ENCODE assay signal across 17 cellular contexts in the genomic region with DNA sequence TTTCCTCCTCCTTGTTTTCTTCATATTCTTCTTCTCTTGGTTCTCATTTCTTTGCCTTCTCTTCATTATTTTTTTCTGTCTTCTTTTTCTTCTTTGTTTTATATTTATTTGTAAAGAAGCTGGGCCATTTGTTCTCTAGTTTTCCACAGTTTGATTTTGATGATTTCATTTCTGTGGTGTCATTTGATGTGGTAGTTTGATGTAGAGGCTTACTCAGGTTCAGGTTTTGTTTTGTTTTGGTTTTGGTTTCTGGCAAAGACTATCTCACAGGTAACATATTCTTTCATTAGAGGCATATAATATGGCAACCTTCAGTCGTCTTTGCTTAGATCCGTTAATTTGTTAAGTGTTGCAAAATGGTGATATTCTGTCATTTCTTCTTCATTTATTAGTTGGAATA.
A peak's percentile ranks its signal among the peaks of the same experiment; 100 is the strongest.
DNase-seq lines count a peak whose midpoint lies in the region; ATAC-seq and TF ChIP-seq lines count a peak whose summit lies in the region.
"Had no signal": no experiment of that assay in that cellular context is flagged by ENCODE, and none has a peak within 500 bp of the region (broad histone marks: within the 10 kb centered on the region; RNA-seq: fewer than 3 reads in every experiment).

No MANE protein-coding gene starts in this region.

- no peak overlapping the region for H3K4ac ChIP-seq in IMR-90 (ENCODE audit: low read depth, low read length)

- no peak for TF ChIP-seq CTCF in IMR-90 (conservative IDR thresholded peaks at IDR 0.05; ENCODE audit: low read depth, low read length)
- no peak for TF ChIP-seq CTCF in gastrocnemius medialis (IDR thresholded peaks at IDR 0.05 in 4 of 5, conservative IDR thresholded peaks at IDR 0.05 in 1 of 5)
- no peak for TF ChIP-seq CTCF in stomach (IDR thresholded peaks at IDR 0.05)

- intact Hi-C loops in IMR-90 (cut with micrococcal nuclease): no loop called here
- intact Hi-C loops in gastrocnemius medialis (cut with DNase I; ENCODE audit: low total_unique reads): no loop called here
- intact Hi-C loops in stomach (cut with DNase I; ENCODE audit: low total_unique reads): no loop called here

- H3K4me3 Mint-ChIP-seq in CD4-positive, CD25-positive, alpha-beta regulatory T cell: peak overlapping the region; percentile 44 to 62 (median 55)
- peak overlapping the region; percentile 53 for H3K4me3 Mint-ChIP-seq in activated T-helper 17 cell treated with anti-CD3 and anti-CD28 coated beads, Interleukin-2, amount 50 U/mL, for 72 hours
- H3K4me3 Mint-ChIP-seq in immature natural killer cell: peak overlapping the region in 3 of 5 donors; percentile 1 to 55 (median 16)

- H3K14ac ChIP-seq in IMR-90 (replicated peaks; ENCODE audit: low read depth, low read length): no peak overlapping the region

- no peak overlapping the region for H4K5ac ChIP-seq in IMR-90 (ENCODE audit: low read depth, low read length)

- peaks cover 4% of the 10 kb centered on the region for H3K27me3 Mint-ChIP-seq in CD4-positive, CD25-positive, alpha-beta regulatory T cell
- H3K27me3 Mint-ChIP-seq in activated T-helper 17 cell treated with anti-CD3 and anti-CD28 coated beads, Interleukin-2, amount 50 U/mL, for 72 hours: no peaks in the 10 kb centered on the region
- no peaks in the 10 kb centered on the region for H3K27me3 Mint-ChIP-seq in immature natural killer cell (ENCODE audit: low read depth in 3 of 3)

- no peak overlapping the region for H2AK9ac ChIP-seq in IMR-90 (replicated peaks; ENCODE audit: low read depth, low read length, poor library complexity)

- H4K91ac ChIP-seq in IMR-90 (ENCODE audit: insufficient read depth, low read depth, low read length): no peak overlapping the region

- peak overlapping the region; percentile 53 for H3K27ac ChIP-seq in CD4-positive, CD25-positive, alpha-beta regulatory T cell (ENCODE audit: insufficient read depth, low read length, poor library complexity, severe bottlenecking)
- H3K27ac ChIP-seq in IMR-90 (ENCODE audit: insufficient read depth, low read length): no peak overlapping the region
- H3K27ac ChIP-seq in gastrocnemius medialis: no peak overlapping the region
- H3K27ac ChIP-seq in substantia nigra (ENCODE audit: low read depth, low read length, poor library complexity, severe bottlenecking): no peak overlapping the region
- H3K27ac ChIP-seq in stomach: no peak overlapping the region
- H3K27ac ChIP-seq: GM23248, suprapubic skin had no signal

- H3K79me1 ChIP-seq in IMR-90 (ENCODE audit: low read depth in 1 of 2, low read length in 2 of 2): peaks cover 6 to 26% of the 10 kb centered on the region in 2 experiments; a peak in 3 of 4 replicates

- peak; percentile 95 to 98 for ATAC-seq in CD4-positive, CD25-positive, alpha-beta regulatory T cell (ENCODE audit: low read depth in 2 of 2)
- ATAC-seq in IMR-90 (ENCODE audit: low read depth) (no peak), gastrocnemius medialis (no peak)
- peak; percentile 95 for ATAC-seq in activated T-helper 17 cell treated with anti-CD3 and anti-CD28 coated beads, Interleukin-2, amount 50 U/mL, for 72 hours (replicated peaks)

- POLR2A ChIA-PET in IMR-90 (lab: Charles Lee; ENCODE audit: unreplicated experiment): no interaction called here

- dilution Hi-C loops in IMR-90 (cut with HindIII; ENCODE audit: low sequenced_read_pairs, unreplicated experiment): no loop called here

- H2BK120ac ChIP-seq in IMR-90 (ENCODE audit: low read depth, low read length): no peak overlapping the region

- peaks cover 10% of the 10 kb centered on the region for H3K4me1 ChIP-seq in CD4-positive, CD25-positive, alpha-beta regulatory T cell (ENCODE audit: control insufficient read depth, insufficient read depth, low read length, poor library complexity, severe bottlenecking)
- H3K4me1 ChIP-seq in IMR-90 (ENCODE audit: control insufficient read depth, insufficient read depth, low read length) (peaks cover 2% of the 10 kb centered on the region; the same call in 1 of the 2 replicates), gastrocnemius medialis (peaks cover 15 to 34% of the 10 kb centered on the region in 2 donors), stomach (peaks cover 0 to 19% (median 13%) of the 10 kb centered on the region in 4 donors)

- peaks cover 0 to 18% (median 14%) of the 10 kb centered on the region in 7 donors for H3K9me3 Mint-ChIP-seq in CD4-positive, CD25-positive, alpha-beta regulatory T cell
- H3K9me3 Mint-ChIP-seq in activated T-helper 17 cell treated with anti-CD3 and anti-CD28 coated beads, Interleukin-2, amount 50 U/mL, for 72 hours: peaks cover 12% of the 10 kb centered on the region
- H3K9me3 Mint-ChIP-seq in immature natural killer cell: peaks cover 1 to 19% (median 5%) of the 10 kb centered on the region in 6 donors

- H4K8ac ChIP-seq in IMR-90 (ENCODE audit: low read depth in 2 of 2, low read length in 2 of 2): no peak overlapping the region

- in situ Hi-C loops in IMR-90 (cut with MboI; ENCODE audit: low sequenced_read_pairs): loop anchor here (10.0 kb wide), 1 partner anchor 429 kb away; the partner anchor contains the start of gene FOSL2
- in situ Hi-C loops in gastrocnemius medialis (cut with MboI; ENCODE audit: low sequenced_read_pairs in 4 of 4): no loop called here

- H3K36me3 ChIP-seq in CD4-positive, CD25-positive, alpha-beta regulatory T cell (ENCODE audit: control insufficient read depth, insufficient read depth, low read length): no peaks in the 10 kb centered on the region
- no peaks in the 10 kb centered on the region for H3K36me3 ChIP-seq in IMR-90 (ENCODE audit: control insufficient read depth, insufficient read depth, low read length)
- H3K36me3 ChIP-seq in gastrocnemius medialis: no peaks in the 10 kb centered on the region
- H3K36me3 ChIP-seq in stomach: peaks cover 0 to 5% (median 0%) of the 10 kb centered on the region in 4 donors
- H3K36me3 ChIP-seq: right lobe of liver, suprapubic skin had no signal

- H3K9me1 ChIP-seq in IMR-90 (ENCODE audit: insufficient read depth, low read length): no peaks in the 10 kb centered on the region

- no peak overlapping the region for H2AK5ac ChIP-seq in IMR-90 (ENCODE audit: low read depth, low read length)

- H3K56ac ChIP-seq in IMR-90 (ENCODE audit: extremely low read depth, insufficient read depth, low read length): 0 out of 2 replicates have a peak overlapping the region, but pooled peaks have one; percentile 11

- H2AFZ ChIP-seq in IMR-90 (replicated peaks; ENCODE audit: low read length, poor library complexity): no peak overlapping the region
- H2AFZ ChIP-seq: GM23248 had no signal

- peak overlapping the region; percentile 0 to 88 (median 73) for H3K27ac Mint-ChIP-seq in CD4-positive, CD25-positive, alpha-beta regulatory T cell
- H3K27ac Mint-ChIP-seq in activated T-helper 17 cell treated with anti-CD3 and anti-CD28 coated beads, Interleukin-2, amount 50 U/mL, for 72 hours: peak overlapping the region; percentile 71
- H3K27ac Mint-ChIP-seq in immature natural killer cell: peak overlapping the region in 5 of 6 donors; percentile 2 to 75 (median 36)

- H4K20me1 ChIP-seq in IMR-90 (ENCODE audit: insufficient read depth, low read length): no peaks in the 10 kb centered on the region

- peaks cover 5 to 19% of the 10 kb centered on the region in 2 experiments for H3K9me3 ChIP-seq in CD4-positive, CD25-positive, alpha-beta regulatory T cell (ENCODE audit: control insufficient read depth in 2 of 2, low read length in 2 of 2)
- H3K9me3 ChIP-seq in IMR-90 (ENCODE audit: control insufficient read depth, insufficient read depth, low read length) (peaks cover 4% of the 10 kb centered on the region), gastrocnemius medialis (no peaks in the 10 kb centered on the region), stomach (peaks cover 0 to 18% (median 4%) of the 10 kb centered on the region in 4 donors)
- H3K9me3 ChIP-seq: right lobe of liver, suprapubic skin had no signal

- H2BK5ac ChIP-seq in IMR-90 (ENCODE audit: low read depth, low read length, poor library complexity, severe bottlenecking): no peak overlapping the region

- no peak overlapping the region for H3K4me2 ChIP-seq in IMR-90 (ENCODE audit: low read depth, low read length)

- no peak overlapping the region for H3K23ac ChIP-seq in IMR-90 (ENCODE audit: low read depth, low read length)

- no peak for TF ChIP-seq RAD21 in IMR-90 (IDR thresholded peaks at IDR 0.05; ENCODE audit: low read length)

- WGBS in IMR-90 (ENCODE audit: extremely low coverage in 2 of 2, insufficient read length in 1 of 2), 2 experiments: no CpG with 5 or more reads among the region's 2 CpGs
- whole genome bisulfite sequencing in stomach, 5 donors: 80 to 88% (median 86%) methylated on average over 2 of the region's 2 CpGs

- no TSS peak for BruUV-seq in IMR-90 (replicated peaks; lab: Mats Ljungman, UMichigan)

- no peaks in the 10 kb centered on the region for H3K27me3 ChIP-seq in CD4-positive, CD25-positive, alpha-beta regulatory T cell (ENCODE audit: control insufficient read depth, insufficient read depth, low read length)
- H3K27me3 ChIP-seq in IMR-90 (ENCODE audit: control insufficient read depth, insufficient read depth, low read length): no peaks in the 10 kb centered on the region
- no peaks in the 10 kb centered on the region for H3K27me3 ChIP-seq in gastrocnemius medialis
- H3K27me3 ChIP-seq in stomach: no peaks in the 10 kb centered on the region
- H3K27me3 ChIP-seq: right lobe of liver, suprapubic skin had no signal

- peaks cover 25 to 59% (median 36%) of the 10 kb centered on the region in 4 donors for H3K4me1 Mint-ChIP-seq in CD4-positive, CD25-positive, alpha-beta regulatory T cell
- peaks cover 51% of the 10 kb centered on the region for H3K4me1 Mint-ChIP-seq in activated T-helper 17 cell treated with anti-CD3 and anti-CD28 coated beads, Interleukin-2, amount 50 U/mL, for 72 hours
- peaks cover 20 to 42% of the 10 kb centered on the region in 2 donors for H3K4me1 Mint-ChIP-seq in immature natural killer cell

- H2BK15ac ChIP-seq in IMR-90 (ENCODE audit: low read depth, low read length): no peak overlapping the region

- TF ChIP-seq EP300 in stomach (IDR thresholded peaks at IDR 0.05): no peak

- H3K9ac ChIP-seq in IMR-90 (ENCODE audit: low read depth, low read length): no peak overlapping the region
- H3K9ac ChIP-seq: GM23248 had no signal

- H3K18ac ChIP-seq in IMR-90 (ENCODE audit: low read depth, low read length): no peak overlapping the region

- peaks cover 29% of the 10 kb centered on the region for H3K36me3 Mint-ChIP-seq in CD4-positive, CD25-positive, alpha-beta regulatory T cell
- peaks cover 13% of the 10 kb centered on the region for H3K36me3 Mint-ChIP-seq in activated T-helper 17 cell treated with anti-CD3 and anti-CD28 coated beads, Interleukin-2, amount 50 U/mL, for 72 hours (ENCODE audit: low read depth)
- H3K36me3 Mint-ChIP-seq in immature natural killer cell: peaks cover 13 to 18% (median 15%) of the 10 kb centered on the region in 3 donors

- peak overlapping the region; percentile 61 for H3K4me3 ChIP-seq in CD4-positive, CD25-positive, alpha-beta regulatory T cell (ENCODE audit: low read depth, low read length)
- no peak overlapping the region for H3K4me3 ChIP-seq in IMR-90 (ENCODE audit: insufficient read depth, low read depth, low read length)
- H3K4me3 ChIP-seq in gastrocnemius medialis: no peak overlapping the region
- H3K4me3 ChIP-seq in stomach: no peak overlapping the region
- H3K4me3 ChIP-seq: GM23248, right lobe of liver, suprapubic skin had no signal

- DNase-seq in CD4-positive, CD25-positive, alpha-beta regulatory T cell: peak in 2 of 3 donors; percentile 77 to 80
- DNase-seq in IMR-90: no peak
- DNase-seq in immature natural killer cell: peak; percentile 15 to 26 (median 19)
- DNase-seq in gastrocnemius medialis: no peak
- DNase-seq in substantia nigra (lab: John Stamatoyannopoulos, UW): no peak
- no peak for DNase-seq in stomach
- no peak for DNase-seq in T1000 (lab: John Stamatoyannopoulos, UW)
- DNase-seq: activated CD4-positive, CD25-positive, alpha-beta regulatory T cell; GDM1; Karpas-422; NCI-H1436 treated with DMSO at 0.1 percent for 48 hours; nucleus accumbens; Right ventricle myocardium superior had no signal

- no peak overlapping the region for H2BK20ac ChIP-seq in IMR-90 (ENCODE audit: low read depth, low read length)

- TF ChIP-seq POLR2A in IMR-90 (IDR thresholded peaks at IDR 0.05; ENCODE audit: low read depth, low read length) (no peak), gastrocnemius medialis (IDR thresholded peaks at IDR 0.05) (no peak), stomach (IDR thresholded peaks at IDR 0.05) (no peak)

- CTCF ChIA-PET in IMR-90 (lab: Yijun Ruan, JAX): no interaction called here

Comparison
In these comparisons a context has a peak if more than half of its experiments do, and no peak if none do; other contexts are left out.
1. ATAC-seq: peak in CD4-positive, CD25-positive, alpha-beta regulatory T cell (2 of 2) and activated T-helper 17 cell treated with anti-CD3 and anti-CD28 coated beads, Interleukin-2, amount 50 U/mL, for 72 hours (single experiment); none in IMR-90 (single experiment) and gastrocnemius medialis (0 of 2).
2. DNase-seq: peak in CD4-positive, CD25-positive, alpha-beta regulatory T cell (2 of 3) and immature natural killer cell (3 of 3); none in IMR-90 (single experiment), gastrocnemius medialis (0 of 2), substantia nigra (0 of 49), stomach (single experiment) and T1000 (single experiment).
3. Peak in every context shown above with its lines, with median percentiles within 50 percentile points of each other: H3K27ac Mint-ChIP-seq and H3K4me3 Mint-ChIP-seq.